In the genomic region with DNA sequence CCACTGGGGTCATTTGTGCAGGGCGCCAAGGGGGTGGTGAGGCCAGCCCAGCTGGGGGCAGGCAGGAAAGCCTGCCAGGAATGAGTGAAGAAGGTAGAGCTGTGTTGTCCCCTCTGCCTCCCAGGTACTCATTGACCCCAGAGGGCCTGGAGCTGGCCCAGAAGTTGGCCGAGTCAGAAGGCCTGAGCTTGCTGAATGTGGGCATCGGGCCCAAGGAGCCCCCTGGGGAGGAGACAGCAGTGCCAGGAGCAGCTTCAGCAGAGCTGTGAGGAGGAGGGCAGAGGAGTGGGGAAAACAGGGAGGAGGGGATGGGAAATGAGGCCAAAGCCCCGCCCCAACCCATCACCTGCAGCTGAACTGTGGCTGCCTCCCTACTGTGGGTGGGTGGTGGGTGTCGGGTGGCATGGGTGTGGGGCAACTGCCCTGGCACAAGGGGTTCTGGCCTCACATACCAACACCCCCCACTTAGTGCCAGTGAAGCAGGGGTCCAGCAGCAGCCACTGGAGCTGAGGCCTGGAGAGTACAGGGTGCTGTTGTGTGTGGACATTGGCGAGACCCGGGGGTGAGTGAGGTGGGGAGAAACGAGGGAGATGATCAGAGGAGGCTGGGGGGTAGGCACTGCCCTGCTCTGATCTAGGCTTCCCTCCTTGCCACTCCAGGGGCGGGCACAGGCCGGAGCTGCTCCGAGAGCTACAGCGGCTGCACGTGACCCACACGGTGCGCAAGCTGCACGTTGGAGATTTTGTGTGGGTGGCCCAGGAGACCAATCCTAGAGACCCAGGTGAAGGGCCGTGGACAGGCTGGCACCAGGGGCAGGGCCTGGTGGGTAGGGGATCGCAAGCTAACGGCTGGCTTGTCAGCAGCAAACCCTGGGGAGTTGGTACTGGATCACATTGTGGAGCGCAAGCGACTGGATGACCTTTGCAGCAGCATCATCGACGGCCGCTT, we compare ENCODE assay signal across 14 cellular contexts. TPM values are rescaled to one million over a fixed set of nuclear protein-coding genes. Genes with fewer than 3 reads are reported as not detected.
A peak's percentile ranks its signal among the peaks of the same experiment; 100 is the strongest.
DNase-seq lines count a peak whose midpoint lies in the region; ATAC-seq and TF ChIP-seq lines count a peak whose summit lies in the region.
"Had no signal": no experiment of that assay in that cellular context is flagged by ENCODE, and none has a peak within 500 bp of the region (broad histone marks: within the 10 kb centered on the region; RNA-seq: fewer than 3 reads in every experiment).

No MANE protein-coding gene starts in this region.

- no peak for TF ChIP-seq CTCF in A673 (conservative IDR thresholded peaks at IDR 0.05; ENCODE audit: low read depth, low read length)
- no peak for TF ChIP-seq CTCF in GM12865 (IDR thresholded peaks at IDR 0.05; ENCODE audit: insufficient read depth, low read depth, low read length, missing control alignments)
- no peak for TF ChIP-seq CTCF in mesothelial cell of epicardium (IDR thresholded peaks at IDR 0.05; ENCODE audit: unreplicated experiment)
- no peak for TF ChIP-seq CTCF in esophagus squamous epithelium (IDR thresholded peaks at IDR 0.05)

- H3K4me1 ChIP-seq in A673 (ENCODE audit: insufficient read depth, low read length, poor library complexity, severe bottlenecking): peaks cover 22% of the 10 kb centered on the region
- peaks cover 16 to 57% (median 19%) of the 10 kb centered on the region in 3 donors for H3K4me1 ChIP-seq in esophagus squamous epithelium

- CTCF ChIA-PET in A673 (lab: Charles Lee): no interaction called here

- peaks cover 17% of the 10 kb centered on the region for H3K36me3 Mint-ChIP-seq in activated naive CD8-positive, alpha-beta T cell treated with anti-CD3 and anti-CD28 coated beads, Interleukin-2, amount 10 ng/mL, durations not matched to agents 7 days and 5 days
- H3K36me3 Mint-ChIP-seq in mesothelial cell of epicardium: peaks cover 16% of the 10 kb centered on the region

- no peak for TF ChIP-seq POLR2A in esophagus squamous epithelium (IDR thresholded peaks at IDR 0.05)

- no TSS peak for BruUV-seq in A673 (replicated peaks; lab: Mats Ljungman, UMichigan)

- ATAC-seq in activated naive CD8-positive, alpha-beta T cell treated with anti-CD3 and anti-CD28 coated beads, Interleukin-2, amount 10 ng/mL, durations not matched to agents 7 days and 5 days (ENCODE audit: low read depth): no peak

- H3K27me3 ChIP-seq in A673 (replicated peaks; ENCODE audit: insufficient read depth, low read depth, low read length, poor library complexity): no peaks in the 10 kb centered on the region
- H3K27me3 ChIP-seq in esophagus squamous epithelium: no peaks in the 10 kb centered on the region
- H3K27me3 ChIP-seq: SJSA1 had no signal

- H3K27me3 Mint-ChIP-seq in activated naive CD8-positive, alpha-beta T cell treated with anti-CD3 and anti-CD28 coated beads, Interleukin-2, amount 10 ng/mL, durations not matched to agents 7 days and 5 days: no peaks in the 10 kb centered on the region
- H3K27me3 Mint-ChIP-seq in mesothelial cell of epicardium (ENCODE audit: low read depth): no peaks in the 10 kb centered on the region
- H3K27me3 Mint-ChIP-seq: CD8-positive, alpha-beta memory T cell had no signal

- H3K4me3 ChIP-seq in A673 (ENCODE audit: low read depth, low read length, poor library complexity, severe bottlenecking) (no peak overlapping the region), GM12865 (ENCODE audit: low read depth, low read length) (no peak overlapping the region), esophagus squamous epithelium (no peak overlapping the region)
- H3K4me3 ChIP-seq: SJSA1 had no signal

- no peaks in the 10 kb centered on the region for H3K9me3 Mint-ChIP-seq in activated naive CD8-positive, alpha-beta T cell treated with anti-CD3 and anti-CD28 coated beads, Interleukin-2, amount 10 ng/mL, durations not matched to agents 7 days and 5 days
- no peaks in the 10 kb centered on the region for H3K9me3 Mint-ChIP-seq in mesothelial cell of epicardium
- H3K9me3 Mint-ChIP-seq: CD8-positive, alpha-beta memory T cell had no signal

- H3K4me3 Mint-ChIP-seq in activated naive CD8-positive, alpha-beta T cell treated with anti-CD3 and anti-CD28 coated beads, Interleukin-2, amount 10 ng/mL, durations not matched to agents 7 days and 5 days: peak overlapping the region; percentile 63
- no peak overlapping the region for H3K4me3 Mint-ChIP-seq in mesothelial cell of epicardium

- H3K36me3 ChIP-seq in A673 (ENCODE audit: insufficient read depth, low read length, poor library complexity, severe bottlenecking) (peaks cover 63% of the 10 kb centered on the region), esophagus squamous epithelium (peaks cover 17 to 68% (median 39%) of the 10 kb centered on the region in 3 donors)

- peak overlapping the region; percentile 70 for H3K27ac Mint-ChIP-seq in activated naive CD8-positive, alpha-beta T cell treated with anti-CD3 and anti-CD28 coated beads, Interleukin-2, amount 10 ng/mL, durations not matched to agents 7 days and 5 days
- peak overlapping the region; percentile 34 for H3K27ac Mint-ChIP-seq in mesothelial cell of epicardium

- H3K27ac ChIP-seq in A673 (ENCODE audit: low read depth, low read length, poor library complexity, severe bottlenecking) (no peak overlapping the region), esophagus squamous epithelium (no peak overlapping the region)
- H3K27ac ChIP-seq: SJSA1 had no signal

- intact Hi-C loops in A673 (cut with micrococcal nuclease; ENCODE audit: unreplicated experiment) (no loop called here), esophagus squamous epithelium (cut with DNase I) (no loop called here)

- H3K4me1 Mint-ChIP-seq in activated naive CD8-positive, alpha-beta T cell treated with anti-CD3 and anti-CD28 coated beads, Interleukin-2, amount 10 ng/mL, durations not matched to agents 7 days and 5 days: peaks cover 26% of the 10 kb centered on the region
- H3K4me1 Mint-ChIP-seq in mesothelial cell of epicardium: peaks cover 25% of the 10 kb centered on the region

- peak; percentile 2 for DNase-seq in A673 (ENCODE audit: low spot score)
- peak; percentile 2 for DNase-seq in GM12865 (ENCODE audit: low read depth)
- peak; percentile 22 for DNase-seq in activated naive CD8-positive, alpha-beta T cell treated with anti-CD3 and anti-CD28 coated beads, Interleukin-2, amount 10 ng/mL, durations not matched to agents 7 days and 5 days
- no peak for DNase-seq in mesothelial cell of epicardium (ENCODE audit: low spot score in 2 of 2, unreplicated experiment in 2 of 2)
- DNase-seq in NCI-H510A (lab: John Stamatoyannopoulos, UW): no peak
- no peak for DNase-seq in HuH-7 (ENCODE audit: low spot score)
- no peak for DNase-seq in esophagus squamous epithelium (lab: John Stamatoyannopoulos, UW)
- DNase-seq in NCI-H1048 (lab: John Stamatoyannopoulos, UW): no peak
- DNase-seq: nucleus accumbens; stimulated activated CD4-positive, alpha-beta T cell treated with anti-CD3 and anti-CD28 coated beads, Interleukin-4, amount 100 ng/mL, for 24 hours had no signal

- POLR2A ChIA-PET in A673 (lab: Charles Lee; ENCODE audit: low non-redundant PET): no interaction called here
- POLR2A ChIA-PET in activated naive CD8-positive, alpha-beta T cell treated with anti-CD3 and anti-CD28 coated beads, Interleukin-2, amount 10 ng/mL, durations not matched to agents 7 days and 5 days (lab: Charles Lee): interaction anchor here (1.7 to 8.3 kb wide), 4 partner anchors 8 to 55 kb away, joined by 4 to 304 read pairs (median 99); a partner anchor contains a TSS

- 83 to 94% methylated on average over 13 to 18 of the region's 24 CpGs for whole genome bisulfite sequencing in esophagus squamous epithelium, 2 donors

- H3K9me3 ChIP-seq in A673 (ENCODE audit: low read depth, low read length, poor library complexity, severe bottlenecking): no peaks in the 10 kb centered on the region
- H3K9me3 ChIP-seq in esophagus squamous epithelium: no peaks in the 10 kb centered on the region
- H3K9me3 ChIP-seq: SJSA1 had no signal

RNA-seq across cellular contexts. Expression of a gene that starts 3.0 kb away (rescaled TPM):
- total RNA-seq in A673 (2021) (64.6 and 77.4 TPM in 2 replicates), mesothelial cell of epicardium (73.3 to 74.9 TPM (median 73.7 TPM) in 3 replicates), esophagus squamous epithelium (10 to 100 TPM; 17.6 to 36.2 (median 31.1) TPM)
- 100 to 1,000 TPM; 102 to 110 TPM for total RNA-seq in activated naive CD8-positive, alpha-beta T cell treated with anti-CD3 and anti-CD28 coated beads, Interleukin-2, amount 10 ng/mL, durations not matched to agents 7 days and 5 days

RNA-seq across cellular contexts. Expression of a gene that starts 5.2 kb away (rescaled TPM):
- total RNA-seq in A673 (2021) (1,449 and 1,649 TPM in 2 replicates), mesothelial cell of epicardium (730 to 758 TPM (median 736 TPM) in 3 replicates), esophagus squamous epithelium (100 to 1,000 TPM; 453 to 833 (median 750) TPM)
- total RNA-seq in activated naive CD8-positive, alpha-beta T cell treated with anti-CD3 and anti-CD28 coated beads, Interleukin-2, amount 10 ng/mL, durations not matched to agents 7 days and 5 days: 1,000 to 10,000 TPM; 1,357 to 1,424 TPM

RNA-seq across cellular contexts. Expression of a gene that starts 9.4 kb away (rescaled TPM):
- total RNA-seq in A673 (2021) (31.2 and 37.6 TPM in 2 replicates), mesothelial cell of epicardium (203 to 216 TPM (median 211 TPM) in 3 replicates), esophagus squamous epithelium (10 to 100 TPM in 2 of 4 donors, 1 to 10 TPM in 2; 3.6 to 29.0 (median 10.2) TPM)
- 10 to 100 TPM; 15.3 to 20.0 TPM for total RNA-seq in activated naive CD8-positive, alpha-beta T cell treated with anti-CD3 and anti-CD28 coated beads, Interleukin-2, amount 10 ng/mL, durations not matched to agents 7 days and 5 days

RNA-seq across cellular contexts. Expression of a gene that starts 16.4 kb away (rescaled TPM):
- not detected in 2 replicates for total RNA-seq in A673 (2021)
- 100 to 1,000 TPM; 161 to 175 TPM for total RNA-seq in activated naive CD8-positive, alpha-beta T cell treated with anti-CD3 and anti-CD28 coated beads, Interleukin-2, amount 10 ng/mL, durations not matched to agents 7 days and 5 days
- total RNA-seq in mesothelial cell of epicardium: not detected in 3 replicates
- total RNA-seq in esophagus squamous epithelium: 1 to 10 TPM in 3 of 4 donors, under 1 TPM in 1; 0.21 to 3.6 (median 1.8) TPM
- total RNA-seq: NCI-H460, temporal lobe had no signal

RNA-seq across cellular contexts. Expression of a gene that starts 25.1 kb away (rescaled TPM):
- total RNA-seq in A673 (2021) (98.5 and 116 TPM in 2 replicates), mesothelial cell of epicardium (62.4 to 63.9 TPM (median 62.9 TPM) in 3 replicates), esophagus squamous epithelium (10 to 100 TPM; 35.7 to 60.1 (median 38.4) TPM)
- total RNA-seq in activated naive CD8-positive, alpha-beta T cell treated with anti-CD3 and anti-CD28 coated beads, Interleukin-2, amount 10 ng/mL, durations not matched to agents 7 days and 5 days: 10 to 100 TPM; 78.2 to 82.9 TPM

Comparison
In these comparisons a context has a peak if more than half of its experiments do, and no peak if none do; other contexts are left out.
1. DNase-seq: peak in A673 (single experiment), GM12865 (single experiment) and activated naive CD8-positive, alpha-beta T cell treated with anti-CD3 and anti-CD28 coated beads, Interleukin-2, amount 10 ng/mL, durations not matched to agents 7 days and 5 days (single experiment); none in mesothelial cell of epicardium (0 of 2), NCI-H510A (single experiment), HuH-7 (single experiment), esophagus squamous epithelium (single experiment) and NCI-H1048 (single experiment).